ENCODE assay signal across 12 cellular contexts in genomic region chr11:67621928-67622327, GRCh38. TPM values are rescaled to one million over a fixed set of nuclear protein-coding genes. Genes with fewer than 3 reads are reported as not detected.
DNase-seq lines count a peak whose midpoint lies in the region; ATAC-seq, FAIRE-seq and TF ChIP-seq lines count a peak whose summit lies in the region.
"Not testable (repeated sequence)": the region's sequence is repeated elsewhere in the genome, so short reads cannot be mapped to it uniquely, and the experiment has no call there.
"Had no signal": no experiment of that assay in that cellular context is flagged by ENCODE, and none has a peak within 500 bp of the region (broad histone marks: within the 10 kb centered on the region; RNA-seq: fewer than 3 reads in every experiment).

No MANE protein-coding gene starts in this region.

- not testable (repeated sequence) for H4K5ac ChIP-seq in H9 (ENCODE audit: insufficient read length, low read depth, low read length); mesendoderm (ENCODE audit: low read length)

- TF ChIP-seq EP300 in K562 (IDR thresholded peaks at IDR 0.05; ENCODE audit: low read length): not testable (repeated sequence)

- in situ Hi-C loops in K562 (cut with MboI): not testable (repeated sequence)

- not testable (repeated sequence) for H3K9me3 Mint-ChIP-seq in H9, neural crest cell, type B pancreatic cell

- H2BK20ac ChIP-seq in H9 (ENCODE audit: low read depth, low read length, poor library complexity, severe bottlenecking): not testable (repeated sequence)

- not testable (repeated sequence) for H3T11ph ChIP-seq in H9 (ENCODE audit: low read length)

- H3K36me3 Mint-ChIP-seq in H9 (ENCODE audit: insufficient read depth in 1 of 3, low read depth in 3 of 3): peaks cover 15 to 42% (median 32%) of the 10 kb centered on the region in 3 experiments
- not testable (repeated sequence) for H3K36me3 Mint-ChIP-seq in neural crest cell (ENCODE audit: low read depth); type B pancreatic cell

- not testable (repeated sequence) for H2AK5ac ChIP-seq in H9 (ENCODE audit: insufficient read length, low read length); mesendoderm (ENCODE audit: low read length)

- not testable (repeated sequence) for H4K8ac ChIP-seq in H9 (replicated peaks; ENCODE audit: insufficient read length, low read depth, low read length); mesendoderm (ENCODE audit: low read depth, low read length)

- not testable (repeated sequence) for H3K79me1 ChIP-seq in H9 (ENCODE audit: insufficient read depth, low read depth, low read length, poor library complexity, severe bottlenecking); mesendoderm (ENCODE audit: low read length)

- H3K9me3 ChIP-seq in H9 (ENCODE audit: control insufficient read depth, low read depth, low read length); Loucy (ENCODE audit: insufficient read depth, low read depth, low read length); K562 (replicated peaks; ENCODE audit: control insufficient read depth, insufficient read depth, low read depth, low read length); cardiac muscle cell (ENCODE audit: low read depth): not testable (repeated sequence)

- no CpG with 5 or more reads among the region's 3 CpGs for WGBS in H9 (ENCODE audit: extremely low coverage, insufficient read length, low lambda C conversion rate)
- 24% methylated on average over 3 of the region's 3 CpGs for WGBS in K562 (ENCODE audit: insufficient coverage, low coverage, missing lambda C conversion rate)
- WGBS in mesendoderm (ENCODE audit: extremely low coverage, insufficient coverage, low lambda C conversion rate): no CpG with 5 or more reads among the region's 3 CpGs

- not testable (repeated sequence) for H3K79me2 ChIP-seq in H9 (ENCODE audit: insufficient read depth, low read length); mesendoderm (ENCODE audit: control insufficient read depth, insufficient read depth, low read length)
- H3K79me2 ChIP-seq in Loucy (ENCODE audit: insufficient read depth, low read length): peaks cover 34% of the 10 kb centered on the region
- peaks cover 19% of the 10 kb centered on the region for H3K79me2 ChIP-seq in K562 (ENCODE audit: control insufficient read depth, insufficient read depth, low read length)

- not testable (repeated sequence) for H3K9me1 ChIP-seq in K562 (ENCODE audit: control insufficient read depth, insufficient read depth, low read length)

- not testable (repeated sequence) for TF ChIP-seq CTCF in H9 (conservative IDR thresholded peaks at IDR 0.05); Loucy (conservative IDR thresholded peaks at IDR 0.05; ENCODE audit: low read length); K562 (IDR thresholded peaks at IDR 0.05 in 2 of 3, conservative IDR thresholded peaks at IDR 0.05 in 1 of 3; ENCODE audit: insufficient read depth in 2 of 3, low read depth in 1 of 3, low read length in 3 of 3); cardiac muscle cell (IDR thresholded peaks at IDR 0.05; ENCODE audit: low read depth, low read length); neural crest cell (conservative IDR thresholded peaks at IDR 0.05); type B pancreatic cell (conservative IDR thresholded peaks at IDR 0.05)

- H2AFZ ChIP-seq in H9 (ENCODE audit: low read length); Loucy (ENCODE audit: low read length); K562 (ENCODE audit: low read depth, low read length): not testable (repeated sequence)

- not testable (repeated sequence) for FAIRE-seq in K562 (lab: Jason Lieb, UNC)

- H3K4me3 Mint-ChIP-seq in H9 (peak overlapping the region; percentile 88 to 93), neural crest cell (peak overlapping the region; percentile 92), type B pancreatic cell (peak overlapping the region; percentile 95)

- not testable (repeated sequence) for H3K9ac ChIP-seq in H9 (ENCODE audit: extremely low read depth, insufficient read length, low read length); K562 (ENCODE audit: insufficient read depth in 1 of 2, low read depth in 2 of 2, low read length in 2 of 2)
- peak overlapping the region; percentile 91 for H3K9ac ChIP-seq in Loucy (ENCODE audit: low read depth, low read length, poor library complexity, severe bottlenecking)
- H3K9ac ChIP-seq in mesendoderm (ENCODE audit: low read length): peak overlapping the region; percentile 53

- not testable (repeated sequence) for H3K4me1 ChIP-seq in H9 (ENCODE audit: insufficient read depth, low read length); Loucy (ENCODE audit: insufficient read depth, low read length, poor library complexity, severe bottlenecking); K562 (replicated peaks in 1 of 2; ENCODE audit: control insufficient read depth in 2 of 2, insufficient read depth in 2 of 2, low read length in 2 of 2); cardiac muscle cell (ENCODE audit: low read depth); mesendoderm (ENCODE audit: control insufficient read depth, low read depth, low read length)

- CTCF ChIA-PET in K562 (lab: Yijun Ruan, JAX; ENCODE audit: low intra/inter-chr PET ratio): not testable (repeated sequence)

- H3K4ac ChIP-seq in H9 (ENCODE audit: low read depth, low read length); mesendoderm (ENCODE audit: low read depth, low read length): not testable (repeated sequence)

- peaks cover 39% of the 10 kb centered on the region for H3K27me3 Mint-ChIP-seq in H9 (ENCODE audit: low read depth)
- H3K27me3 Mint-ChIP-seq in neural crest cell (ENCODE audit: low read depth): peaks cover 35% of the 10 kb centered on the region
- peaks cover 34% of the 10 kb centered on the region for H3K27me3 Mint-ChIP-seq in type B pancreatic cell

- H4K20me1 ChIP-seq in H9 (ENCODE audit: control insufficient read depth, insufficient read depth, insufficient read length); Loucy (ENCODE audit: insufficient read depth, low read length, poor library complexity, severe bottlenecking); K562 (replicated peaks; ENCODE audit: control insufficient read depth, insufficient read depth, low read length): not testable (repeated sequence)

- H3K4me3 ChIP-seq in Loucy (ENCODE audit: low read length, poor library complexity, severe bottlenecking) (peak overlapping the region; percentile 76), K562 (peak overlapping the region; percentile 48), cardiac muscle cell (peak overlapping the region; percentile 63), iPS-11a (ENCODE audit: low read depth, low read length) (peak overlapping the region; percentile 72), mesendoderm (ENCODE audit: low read length) (peak overlapping the region; percentile 14)

- H3K9me2 ChIP-seq in Loucy (replicated peaks; ENCODE audit: low read depth, low read length): not testable (repeated sequence)

- H2BK12ac ChIP-seq in H9 (ENCODE audit: insufficient read length, low read depth, low read length): not testable (repeated sequence)

- H3K36me3 ChIP-seq in Loucy (ENCODE audit: insufficient read depth, low read length); K562 (ENCODE audit: control insufficient read depth, insufficient read depth, low read length); cardiac muscle cell; mesendoderm (ENCODE audit: control insufficient read depth, insufficient read depth, low read length): not testable (repeated sequence)

- not testable (repeated sequence) for H3K18ac ChIP-seq in H9 (ENCODE audit: insufficient read length, low read depth, low read length); mesendoderm (ENCODE audit: low read length)

- not testable (repeated sequence) for H2BK5ac ChIP-seq in H9 (ENCODE audit: insufficient read length, low read length); mesendoderm (ENCODE audit: low read length)

- DNase-seq in H9: peak; percentile 57
- not testable (repeated sequence) for DNase-seq in K562 (ENCODE audit: extremely low read depth in 1 of 4, low spot score in 3 of 4); cardiac muscle cell (ENCODE audit: low read depth in 1 of 2, low spot score in 1 of 2); neural crest cell (ENCODE audit: low read depth, low spot score); type B pancreatic cell (ENCODE audit: extremely low spot score, unreplicated experiment)
- peak; percentile 24 for DNase-seq in mesendoderm

- H3K27me3 ChIP-seq in H9 (ENCODE audit: insufficient read depth, low read length); Loucy (ENCODE audit: insufficient read depth, low read length, poor library complexity, severe bottlenecking); K562 (ENCODE audit: control insufficient read depth in 2 of 2, insufficient read depth in 2 of 2, low read length in 2 of 2); cardiac muscle cell; mesendoderm (ENCODE audit: insufficient read depth, low read length, poor library complexity): not testable (repeated sequence)

- not testable (repeated sequence) for H3K56ac ChIP-seq in H9 (ENCODE audit: insufficient read length, low read depth, low read length); mesendoderm (ENCODE audit: low read length)

- not testable (repeated sequence) for TF ChIP-seq RAD21 in K562 (CRISPR knock-in tag; conservative IDR thresholded peaks at IDR 0.05 in 1 of 2, IDR thresholded peaks at IDR 0.05 in 1 of 2)

- not testable (repeated sequence) for TF ChIP-seq POLR2A in K562 (conservative IDR thresholded peaks at IDR 0.05)

- H3K4me2 ChIP-seq in H9 (ENCODE audit: insufficient read depth, insufficient read length, low read length) (peak overlapping the region; percentile 92), Loucy (ENCODE audit: low read depth, low read length, poor library complexity, severe bottlenecking) (peak overlapping the region; percentile 69), K562 (ENCODE audit: insufficient read depth, low read length) (peak overlapping the region; percentile 79; the same call in 1 of the 2 replicates)
- H3K4me2 ChIP-seq in mesendoderm (ENCODE audit: low read length): not testable (repeated sequence)

- not testable (repeated sequence) for H2BK15ac ChIP-seq in H9 (ENCODE audit: low read depth, low read length); mesendoderm (replicated peaks; ENCODE audit: low read depth)

- POLR2A ChIA-PET in K562 (lab: Yijun Ruan, JAX): not testable (repeated sequence)

- not testable (repeated sequence) for ATAC-seq in K562

- intact Hi-C loops in K562 (cut with micrococcal nuclease): not testable (repeated sequence)

- H4K91ac ChIP-seq in H9 (ENCODE audit: insufficient read length, low read depth, low read length): not testable (repeated sequence)

- H3K14ac ChIP-seq in H9 (ENCODE audit: insufficient read depth, low read length): not testable (repeated sequence)

- not testable (repeated sequence) for H3K23me2 ChIP-seq in H9 (ENCODE audit: insufficient read length, low read depth, low read length, poor library complexity, severe bottlenecking)

- not testable (repeated sequence) for H3F3A ChIP-seq in Loucy (ENCODE audit: low read depth)

- H3K27ac ChIP-seq in H9 (ENCODE audit: insufficient read length, low read depth, low read length); K562 (ENCODE audit: extremely low read depth, low read depth, low read length); cardiac muscle cell; mesendoderm (ENCODE audit: low read depth, low read length): not testable (repeated sequence)

- not testable (repeated sequence) for H2BK120ac ChIP-seq in H9 (ENCODE audit: low read depth, low read length, poor library complexity, severe bottlenecking); mesendoderm (ENCODE audit: low read depth, low read length)

- not testable (repeated sequence) for BruUV-seq in K562 (replicated peaks; lab: Mats Ljungman, UMichigan)

- H3K4me1 Mint-ChIP-seq in H9 (peaks cover 48 to 56% of the 10 kb centered on the region in 2 experiments), neural crest cell (peaks cover 43% of the 10 kb centered on the region), type B pancreatic cell (ENCODE audit: unreplicated experiment) (peaks cover 30% of the 10 kb centered on the region)

- not testable (repeated sequence) for H3K23ac ChIP-seq in H9 (ENCODE audit: insufficient read length, low read depth, low read length); mesendoderm (ENCODE audit: low read length)

- H3K27ac Mint-ChIP-seq in H9: peak overlapping the region; percentile 94 to 97 (median 94)
- H3K27ac Mint-ChIP-seq in neural crest cell (ENCODE audit: unreplicated experiment); type B pancreatic cell: not testable (repeated sequence)

RNA-seq across cellular contexts. Expression of gene NUDT8, which starts 7.8 kb away (rescaled TPM):
- 6.5 and 6.8 TPM in 2 replicates for total RNA-seq in H9 (2021)
- total RNA-seq in K562 (2011; cell fraction: chromatin; rRNA removed; ENCODE audit: low replicate concordance): 2.8 and 15.1 TPM in 2 replicates
- total RNA-seq in K562 (2011; cell fraction: nucleolus; rRNA removed): 22.0 and 23.0 TPM in 2 replicates
- total RNA-seq in K562 (2011; cell fraction: nucleoplasm; rRNA removed): 9.8 and 13.5 TPM in 2 replicates
- 23.8 and 36.3 TPM in 2 replicates for total RNA-seq in K562 (2014; rRNA removed)
- 1.5 and 2.0 TPM in 2 replicates for total RNA-seq in K562 (2014; rRNA removed; fragmentation: Illumina TruSeq; extraction: Trizol)
- 6.2 and 6.6 TPM in 2 replicates for total RNA-seq in K562 (2015; rRNA removed; fragmentation: Illumina TruSeq; extraction: Trizol)
- 26.7 and 27.8 TPM in 2 replicates for total RNA-seq in K562 (2021)
- polyA plus RNA-seq in K562 (2011; rRNA removed): 4.3 and 6.2 TPM in 2 replicates
- 11.0 and 34.8 TPM in 2 replicates for polyA plus RNA-seq in K562 (2011; cell fraction: cytosol; rRNA removed)
- polyA plus RNA-seq in K562 (2011; cell fraction: nucleus; rRNA removed): 27.2 and 46.8 TPM in 2 replicates
- polyA plus RNA-seq in K562 (2012): 20.9 and 25.8 TPM in 2 replicates
- polyA plus RNA-seq in K562 (2014; fragmentation: Illumina TruSeq; extraction: Trizol): 5.0 and 14.0 TPM in 2 replicates
- polyA plus RNA-seq in K562 (2014; fragmentation: Nextera tagmentation; extraction: Ambion mirVana): under 1 TPM; 0.23 to 0.85 TPM
- polyA plus RNA-seq in K562 (2014; rRNA removed): 21.7 and 27.2 TPM in 2 replicates
- polyA minus RNA-seq in K562 (2011; rRNA and poly(A)+ RNA removed): 0.72 and 1.2 TPM in 2 replicates
- polyA minus RNA-seq in K562 (2011; cell fraction: cytosol; rRNA and poly(A)+ RNA removed): 5.7 and 7.1 TPM in 2 replicates
- 11.9 and 15.1 TPM in 2 replicates for polyA minus RNA-seq in K562 (2011; cell fraction: nucleus; rRNA and poly(A)+ RNA removed)
- total RNA-seq in cardiac muscle cell: 6.9 and 24.3 TPM in 2 replicates
- 17.3 and 18.7 TPM in 2 replicates for polyA plus RNA-seq in cardiac muscle cell
- polyA plus RNA-seq in mesendoderm (2013, experiment 1 of 2): 4.2 TPM
- 3.9 TPM for polyA plus RNA-seq in mesendoderm (2013, experiment 2 of 2)
- total RNA-seq in neural crest cell: 11.0 and 13.9 TPM in 2 replicates
- 10.3 and 16.0 TPM in 2 replicates for total RNA-seq in type B pancreatic cell (ENCODE audit: low replicate concordance)

RNA-seq across cellular contexts. Expression of gene NDUFV1, which starts 15.2 kb away (rescaled TPM):
- total RNA-seq in H9 (2021): 152 and 154 TPM in 2 replicates
- 348 and 937 TPM in 2 replicates for total RNA-seq in K562 (2011; cell fraction: chromatin; rRNA removed; ENCODE audit: low replicate concordance)
- total RNA-seq in K562 (2011; cell fraction: nucleolus; rRNA removed): 683 and 713 TPM in 2 replicates
- 505 and 528 TPM in 2 replicates for total RNA-seq in K562 (2011; cell fraction: nucleoplasm; rRNA removed)
- 408 and 468 TPM in 2 replicates for total RNA-seq in K562 (2014; rRNA removed)
- 111 and 135 TPM in 2 replicates for total RNA-seq in K562 (2014; rRNA removed; fragmentation: Illumina TruSeq; extraction: Trizol)
- total RNA-seq in K562 (2015; rRNA removed; fragmentation: Illumina TruSeq; extraction: Trizol): 242 and 251 TPM in 2 replicates
- total RNA-seq in K562 (2021): 404 and 408 TPM in 2 replicates
- 172 and 261 TPM in 2 replicates for polyA plus RNA-seq in K562 (2011; rRNA removed)
- polyA plus RNA-seq in K562 (2011; cell fraction: cytosol; rRNA removed): 251 and 329 TPM in 2 replicates
- 669 and 851 TPM in 2 replicates for polyA plus RNA-seq in K562 (2011; cell fraction: nucleus; rRNA removed)
- 286 and 337 TPM in 2 replicates for polyA plus RNA-seq in K562 (2012)
- 209 and 273 TPM in 2 replicates for polyA plus RNA-seq in K562 (2014; fragmentation: Illumina TruSeq; extraction: Trizol)
- 10 to 100 TPM; 10.8 to 32.9 TPM for polyA plus RNA-seq in K562 (2014; fragmentation: Nextera tagmentation; extraction: Ambion mirVana)
- 423 and 426 TPM in 2 replicates for polyA plus RNA-seq in K562 (2014; rRNA removed)
- 81.2 and 91.3 TPM in 2 replicates for polyA minus RNA-seq in K562 (2011; rRNA and poly(A)+ RNA removed)
- 141 and 202 TPM in 2 replicates for polyA minus RNA-seq in K562 (2011; cell fraction: cytosol; rRNA and poly(A)+ RNA removed)
- 134 and 170 TPM in 2 replicates for polyA minus RNA-seq in K562 (2011; cell fraction: nucleus; rRNA and poly(A)+ RNA removed)
- 430 and 526 TPM in 2 replicates for total RNA-seq in cardiac muscle cell
- polyA plus RNA-seq in cardiac muscle cell: 447 and 449 TPM in 2 replicates
- 58.8 TPM for polyA plus RNA-seq in mesendoderm (2013, experiment 1 of 2)
- polyA plus RNA-seq in mesendoderm (2013, experiment 2 of 2): 56.6 TPM
- 182 and 191 TPM in 2 replicates for total RNA-seq in neural crest cell
- 220 and 226 TPM in 2 replicates for total RNA-seq in type B pancreatic cell (ENCODE audit: low replicate concordance)

RNA-seq across cellular contexts. Expression of gene TBX10, which starts 17.6 kb away (rescaled TPM):
- total RNA-seq in H9 (2021) (not detected in 2 replicates), K562 (2014; rRNA removed) (not detected in 2 replicates), K562 (2014; rRNA removed; fragmentation: Illumina TruSeq; extraction: Trizol) (not detected in 2 replicates), K562 (2015; rRNA removed; fragmentation: Illumina TruSeq; extraction: Trizol) (not detected in 2 replicates), K562 (2021) (not detected in 2 replicates), cardiac muscle cell (not detected in 2 replicates), neural crest cell (not detected in 2 replicates), type B pancreatic cell (ENCODE audit: low replicate concordance) (not detected in 2 replicates)
- not detected in 2 replicates for total RNA-seq in K562 (2011; cell fraction: chromatin; rRNA removed; ENCODE audit: low replicate concordance)
- total RNA-seq in K562 (2011; cell fraction: nucleolus; rRNA removed): not detected in 2 replicates
- not detected in 2 replicates for total RNA-seq in K562 (2011; cell fraction: nucleoplasm; rRNA removed)
- polyA plus RNA-seq in K562 (2011; rRNA removed) (not detected in 2 replicates), K562 (2014; fragmentation: Illumina TruSeq; extraction: Trizol) (not detected in 2 replicates), K562 (2014; fragmentation: Nextera tagmentation; extraction: Ambion mirVana) (not detected), K562 (2014; rRNA removed) (not detected in 2 replicates), cardiac muscle cell (1.1 and 1.2 TPM in 2 replicates)
- not detected in 2 replicates for polyA plus RNA-seq in K562 (2011; cell fraction: cytosol; rRNA removed)
- polyA plus RNA-seq in K562 (2011; cell fraction: nucleus; rRNA removed): not detected in 2 replicates
- 0.14 and 0.18 TPM in 2 replicates for polyA plus RNA-seq in K562 (2012)
- not detected in 2 replicates for polyA minus RNA-seq in K562 (2011; rRNA and poly(A)+ RNA removed)
- polyA minus RNA-seq in K562 (2011; cell fraction: cytosol; rRNA and poly(A)+ RNA removed): not detected in 2 replicates
- polyA minus RNA-seq in K562 (2011; cell fraction: nucleus; rRNA and poly(A)+ RNA removed): not detected in 2 replicates
- 0.04 TPM for polyA plus RNA-seq in mesendoderm (2013, experiment 1 of 2)
- polyA plus RNA-seq in mesendoderm (2013, experiment 2 of 2): 0.03 TPM
- total RNA-seq: CD4-positive, alpha-beta memory T cell had no signal
- polyA plus RNA-seq: A549; AG04450; CD4-positive, alpha-beta memory T cell; IgD-negative memory B cell had no signal

RNA-seq across cellular contexts. Expression of gene ACY3, which starts 28.6 kb away (rescaled TPM):
- total RNA-seq in H9 (2021) (not detected in 2 replicates), K562 (2014; rRNA removed) (not detected in 2 replicates), K562 (2014; rRNA removed; fragmentation: Illumina TruSeq; extraction: Trizol) (not detected in 2 replicates), K562 (2015; rRNA removed; fragmentation: Illumina TruSeq; extraction: Trizol) (not detected in 2 replicates), K562 (2021) (not detected in 2 replicates), cardiac muscle cell (not detected in 2 replicates), neural crest cell (not detected in 2 replicates), type B pancreatic cell (ENCODE audit: low replicate concordance) (2.2 and 5.8 TPM in 2 replicates)
- not detected in 2 replicates for total RNA-seq in K562 (2011; cell fraction: chromatin; rRNA removed; ENCODE audit: low replicate concordance)
- not detected in 2 replicates for total RNA-seq in K562 (2011; cell fraction: nucleolus; rRNA removed)
- total RNA-seq in K562 (2011; cell fraction: nucleoplasm; rRNA removed): not detected in 2 replicates
- polyA plus RNA-seq in K562 (2011; rRNA removed) (not detected in 2 replicates), K562 (2014; fragmentation: Illumina TruSeq; extraction: Trizol) (not detected in 2 replicates), K562 (2014; fragmentation: Nextera tagmentation; extraction: Ambion mirVana) (not detected), K562 (2014; rRNA removed) (not detected in 2 replicates), cardiac muscle cell (not detected in 2 replicates)
- not detected in 2 replicates for polyA plus RNA-seq in K562 (2011; cell fraction: cytosol; rRNA removed)
- polyA plus RNA-seq in K562 (2011; cell fraction: nucleus; rRNA removed): not detected in 2 replicates
- not detected in 2 replicates for polyA plus RNA-seq in K562 (2012)
- polyA minus RNA-seq in K562 (2011; rRNA and poly(A)+ RNA removed): not detected in 2 replicates
- polyA minus RNA-seq in K562 (2011; cell fraction: cytosol; rRNA and poly(A)+ RNA removed): not detected in 2 replicates
- polyA minus RNA-seq in K562 (2011; cell fraction: nucleus; rRNA and poly(A)+ RNA removed): not detected in 2 replicates
- 0.08 TPM for polyA plus RNA-seq in mesendoderm (2013, experiment 1 of 2)
- polyA plus RNA-seq in mesendoderm (2013, experiment 2 of 2): 0.13 TPM
- total RNA-seq: CD4-positive, alpha-beta memory T cell had no signal
- polyA plus RNA-seq: AG04450 had no signal

RNA-seq across cellular contexts. Expression of gene GSTP1, which starts 38.3 kb away (rescaled TPM):
- 1,469 and 1,513 TPM in 2 replicates for total RNA-seq in H9 (2021)
- total RNA-seq in K562 (2011; cell fraction: chromatin; rRNA removed; ENCODE audit: low replicate concordance): 78.9 and 217 TPM in 2 replicates
- 419 and 483 TPM in 2 replicates for total RNA-seq in K562 (2011; cell fraction: nucleolus; rRNA removed)
- 278 and 289 TPM in 2 replicates for total RNA-seq in K562 (2011; cell fraction: nucleoplasm; rRNA removed)
- total RNA-seq in K562 (2014; rRNA removed): 2,150 and 3,084 TPM in 2 replicates
- total RNA-seq in K562 (2014; rRNA removed; fragmentation: Illumina TruSeq; extraction: Trizol): 412 and 592 TPM in 2 replicates
- total RNA-seq in K562 (2015; rRNA removed; fragmentation: Illumina TruSeq; extraction: Trizol): 1,399 and 1,422 TPM in 2 replicates
- total RNA-seq in K562 (2021): 1,400 and 1,492 TPM in 2 replicates
- polyA plus RNA-seq in K562 (2011; rRNA removed): 910 and 997 TPM in 2 replicates
- polyA plus RNA-seq in K562 (2011; cell fraction: cytosol; rRNA removed): 1,621 and 2,879 TPM in 2 replicates
- 798 and 965 TPM in 2 replicates for polyA plus RNA-seq in K562 (2011; cell fraction: nucleus; rRNA removed)
- 1,622 and 1,822 TPM in 2 replicates for polyA plus RNA-seq in K562 (2012)
- polyA plus RNA-seq in K562 (2014; fragmentation: Illumina TruSeq; extraction: Trizol): 1,177 and 1,409 TPM in 2 replicates
- 1,000 to 10,000 TPM in 1 of 2 experiments, 100 to 1,000 TPM in 1; 739 to 1,204 TPM for polyA plus RNA-seq in K562 (2014; fragmentation: Nextera tagmentation; extraction: Ambion mirVana)
- polyA plus RNA-seq in K562 (2014; rRNA removed): 1,679 and 1,695 TPM in 2 replicates
- 380 and 408 TPM in 2 replicates for polyA minus RNA-seq in K562 (2011; rRNA and poly(A)+ RNA removed)
- 440 and 451 TPM in 2 replicates for polyA minus RNA-seq in K562 (2011; cell fraction: cytosol; rRNA and poly(A)+ RNA removed)
- polyA minus RNA-seq in K562 (2011; cell fraction: nucleus; rRNA and poly(A)+ RNA removed): 118 and 167 TPM in 2 replicates
- total RNA-seq in cardiac muscle cell: 957 and 1,963 TPM in 2 replicates
- polyA plus RNA-seq in cardiac muscle cell: 788 and 1,052 TPM in 2 replicates
- polyA plus RNA-seq in mesendoderm (2013, experiment 1 of 2): 1,349 TPM
- polyA plus RNA-seq in mesendoderm (2013, experiment 2 of 2): 1,345 TPM
- 776 and 780 TPM in 2 replicates for total RNA-seq in neural crest cell
- total RNA-seq in type B pancreatic cell (ENCODE audit: low replicate concordance): 1,009 and 1,011 TPM in 2 replicates

Comparison
In these comparisons a context has a peak if more than half of its experiments do, and no peak if none do; other contexts are left out.
1. H3K4me3 ChIP-seq: peak in every context shown above with its lines; median percentile 76 in Loucy; 72 in iPS-11a; 63 in cardiac muscle cell; 48 in K562; 14 in mesendoderm.